1 cellular context compared by ENCODE assay signal in genomic region chr6:130858054-130858453, GRCh38.
TF ChIP-seq lines count a peak whose summit lies in the region.

No MANE protein-coding gene starts in this region.

TF ChIP-seq in SK-N-SH, 30 proteins besides CTCF, POLR2A, EP300 and RAD21:
- TF ChIP-seq TCF12 (IDR thresholded peaks at IDR 0.05): no peak
- TF ChIP-seq, protein P1, sequence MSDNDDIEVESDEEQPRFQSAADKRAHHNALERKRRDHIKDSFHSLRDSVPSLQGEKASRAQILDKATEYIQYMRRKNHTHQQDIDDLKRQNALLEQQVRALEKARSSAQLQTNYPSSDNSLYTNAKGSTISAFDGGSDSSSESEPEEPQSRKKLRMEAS (IDR thresholded peaks at IDR 0.05; ENCODE audit: low read depth): no peak
- no peak for TF ChIP-seq EZH2phosphoT487 (IDR thresholded peaks at IDR 0.05; ENCODE audit: borderline replicate concordance, low read depth)
- no peak for TF ChIP-seq NFIC (IDR thresholded peaks at IDR 0.05; ENCODE audit: borderline replicate concordance)
- no peak for TF ChIP-seq CHD2 (IDR thresholded peaks at IDR 0.05; ENCODE audit: low read length, partially characterized antibody)
- TF ChIP-seq TAF1 (IDR thresholded peaks at IDR 0.05; ENCODE audit: borderline replicate concordance, low read depth, low read length): no peak
- no peak for TF ChIP-seq RFX5 (IDR thresholded peaks at IDR 0.05; ENCODE audit: low read length)
- no peak for TF ChIP-seq JUND (IDR thresholded peaks at IDR 0.05)
- no peak for TF ChIP-seq GATA2 (CRISPR knock-in tag; IDR thresholded peaks at IDR 0.05)
- no peak for TF ChIP-seq GABPA (IDR thresholded peaks at IDR 0.05; ENCODE audit: low read depth)
- no peak for TF ChIP-seq YY1 (IDR thresholded peaks at IDR 0.05; ENCODE audit: low read depth)
- no peak for TF ChIP-seq MEF2A (IDR thresholded peaks at IDR 0.05; ENCODE audit: borderline replicate concordance, low read depth)
- no peak for TF ChIP-seq ELF1 (IDR thresholded peaks at IDR 0.05)
- no peak for TF ChIP-seq FOSL2 (IDR thresholded peaks at IDR 0.05; ENCODE audit: borderline replicate concordance, low read depth)
- TF ChIP-seq NRF1 (IDR thresholded peaks at IDR 0.05; ENCODE audit: low read depth, low read length): no peak
- no peak for TF ChIP-seq RXRA (IDR thresholded peaks at IDR 0.05; ENCODE audit: borderline replicate concordance, low read depth)
